Comparison of ENCODE assay signal across 1 cellular context in genomic region chr9:95506692-95507455, GRCh38.
A peak's percentile ranks its signal among the peaks of the same experiment; 100 is the strongest.
TF ChIP-seq lines count a peak whose summit lies in the region.

No MANE protein-coding gene starts in this region.

TF ChIP-seq in K562, 482 proteins besides CTCF, POLR2A, EP300 and RAD21 (continued from another document):
- TF ChIP-seq MNT (conservative IDR thresholded peaks at IDR 0.05) (peak in 1 of 2 experiments; percentile 38; a peak in 1 of 4 replicates), CREM (IDR thresholded peaks at IDR 0.05; ENCODE audit: low read depth) (peak; percentile 50; the same call in 1 of the 2 replicates), PHTF2 (CRISPR knock-in tag; IDR thresholded peaks at IDR 0.05) (no peak), CBX8 (IDR thresholded peaks at IDR 0.05; ENCODE audit: borderline replicate concordance, extremely low read depth, low read depth, low read length, poor library complexity, severe bottlenecking) (no peak), SIN3A (IDR thresholded peaks at IDR 0.05; ENCODE audit: borderline replicate concordance in 2 of 2, control insufficient read depth in 1 of 2, low read depth in 2 of 2, low read length in 2 of 2) (0 out of 4 replicates have a peak, but pooled peaks of 1 of the 2 experiments have one; percentile 36), HNRNPK (IDR thresholded peaks at IDR 0.05; ENCODE audit: low read depth, low read length, poor library complexity, severe bottlenecking) (no peak), ZNF57 (CRISPR knock-in tag; IDR thresholded peaks at IDR 0.05) (no peak), E2F6 (IDR thresholded peaks at IDR 0.05; ENCODE audit: borderline replicate concordance in 1 of 2, extremely low read depth in 1 of 2, insufficient read depth in 1 of 2, insufficient read length in 1 of 2, low read depth in 1 of 2, low read length in 1 of 2, poor library complexity in 1 of 2, severe bottlenecking in 1 of 2) (peak in 1 of 2 experiments; percentile 40), REST (CRISPR knock-in tag; IDR thresholded peaks at IDR 0.05; ENCODE audit: low read depth) (no peak), CHD1 (IDR thresholded peaks at IDR 0.05; ENCODE audit: low read length) (peak; percentile 32), NONO (IDR thresholded peaks at IDR 0.05; ENCODE audit: low read depth in 2 of 2, low read length in 1 of 2) (0 out of 4 replicates have a peak, but pooled peaks of 1 of the 2 experiments have one; percentile 49), KDM2B (CRISPR knock-in tag; IDR thresholded peaks at IDR 0.05) (0 out of 2 replicates have a peak, but pooled peaks have one; percentile 4), POLR2G (IDR thresholded peaks at IDR 0.05; ENCODE audit: low read depth, low read length) (peak; percentile 71), ZBTB8A (IDR thresholded peaks at IDR 0.05; ENCODE audit: partially characterized antibody) (no peak), MXI1 (IDR thresholded peaks at IDR 0.05; ENCODE audit: low read depth, low read length) (no peak), CREB1 (IDR thresholded peaks at IDR 0.05) (no peak), CREB1 (CRISPR knock-in tag; IDR thresholded peaks at IDR 0.05) (no peak), TFAP4 (CRISPR knock-in tag; IDR thresholded peaks at IDR 0.05; ENCODE audit: borderline replicate concordance) (peak; percentile 56; the same call in 1 of the 2 replicates), ILF3 (IDR thresholded peaks at IDR 0.05; ENCODE audit: borderline replicate concordance) (0 out of 2 replicates have a peak, but pooled peaks have one; percentile 32), FOXJ3 (CRISPR knock-in tag; IDR thresholded peaks at IDR 0.05) (no peak), ZNF146 (CRISPR knock-in tag; IDR thresholded peaks at IDR 0.05; ENCODE audit: unreplicated experiment) (no peak), TAF1 (IDR thresholded peaks at IDR 0.05; ENCODE audit: control insufficient read depth, extremely low read depth, insufficient read depth, low read length, severe bottlenecking) (peak; percentile 24), UBTF (IDR thresholded peaks at IDR 0.05; ENCODE audit: borderline replicate concordance in 1 of 2, low read depth in 2 of 2, low read length in 2 of 2) (peak; percentile 4 to 72; a peak in 2 of 4 replicates), ZNF586 (CRISPR knock-in tag; conservative IDR thresholded peaks at IDR 0.05) (no peak), ETV1 (tag; conservative IDR thresholded peaks at IDR 0.05; ENCODE audit: low read depth) (0 out of 2 replicates have a peak, but pooled peaks have one; percentile 25), GABPB1 (CRISPR knock-in tag; IDR thresholded peaks at IDR 0.05) (0 out of 2 replicates have a peak, but pooled peaks have one; percentile 1), CCAR2 (IDR thresholded peaks at IDR 0.05; ENCODE audit: low read depth, low read length) (no peak), MYC (IDR thresholded peaks at IDR 0.05; ENCODE audit: low read depth, low read length) (peak; percentile 36; the same call in 1 of the 2 replicates), MYC (CRISPR knock-in tag; IDR thresholded peaks at IDR 0.05; ENCODE audit: borderline replicate concordance, low read depth) (no peak), NFYB (IDR thresholded peaks at IDR 0.05; ENCODE audit: extremely low read depth, insufficient read length) (no peak), ARHGAP35 (IDR thresholded peaks at IDR 0.05; ENCODE audit: partially characterized antibody) (no peak), PML (IDR thresholded peaks at IDR 0.05; ENCODE audit: low read length) (no peak), ZBTB2 (IDR thresholded peaks at IDR 0.05) (peak; percentile 53; the same call in 1 of the 2 replicates), RCOR1 (IDR thresholded peaks at IDR 0.05; ENCODE audit: borderline replicate concordance in 1 of 2, low read depth in 2 of 2, low read length in 2 of 2) (no peak; a peak in 1 of 4 replicates), GATAD2B (IDR thresholded peaks at IDR 0.05; ENCODE audit: borderline replicate concordance) (peak; percentile 66), IRF1 (CRISPR knock-in tag; IDR thresholded peaks at IDR 0.05; ENCODE audit: borderline replicate concordance) (no peak), ZBTB12 (CRISPR knock-in tag; IDR thresholded peaks at IDR 0.05) (no peak), ZFX (CRISPR knock-in tag; IDR thresholded peaks at IDR 0.05) (peak; percentile 36; the same call in 1 of the 2 replicates), HDAC3 (IDR thresholded peaks at IDR 0.05; ENCODE audit: borderline replicate concordance, partially characterized antibody) (no peak), RFX5 (IDR thresholded peaks at IDR 0.05; ENCODE audit: low read depth, low read length) (no peak), ETS1 (conservative IDR thresholded peaks at IDR 0.05; ENCODE audit: control insufficient read depth, low read depth, low read length) (0 out of 2 replicates have a peak, but pooled peaks have one; percentile 33), PKNOX1 (IDR thresholded peaks at IDR 0.05) (peak; percentile 67; the same call in 1 of the 2 replicates)
TF ChIP-seq in K562: peak in this region for 40.
